1 cellular context compared by ENCODE assay signal in genomic region chr18:39480494-39481245, GRCh38.
TF ChIP-seq lines count a peak whose summit lies in the region.

No MANE protein-coding gene starts in this region.

TF ChIP-seq in IMR-90, 13 proteins besides CTCF, POLR2A, EP300 and RAD21:
- no peak for TF ChIP-seq SMC3 (IDR thresholded peaks at IDR 0.05; ENCODE audit: low read depth, low read length)
- TF ChIP-seq MXI1 (IDR thresholded peaks at IDR 0.05; ENCODE audit: borderline replicate concordance, low read depth, low read length), result no peak
- TF ChIP-seq NFE2L2 (IDR thresholded peaks at IDR 0.05; ENCODE audit: low read depth, low read length), result no peak
- TF ChIP-seq MAZ (IDR thresholded peaks at IDR 0.05; ENCODE audit: borderline replicate concordance, low read depth, low read length), result no peak
- TF ChIP-seq BHLHE40 (IDR thresholded peaks at IDR 0.05; ENCODE audit: low read depth, low read length), result no peak
